Comparison of ENCODE assay signal across 7 cellular contexts in genomic region chr15:29103825-29104565, GRCh38.
DNase-seq lines count a peak whose midpoint lies in the region; ATAC-seq and TF ChIP-seq lines count a peak whose summit lies in the region.

No MANE protein-coding gene starts in this region.

- TF ChIP-seq POLR2A in NB4 (IDR thresholded peaks at IDR 0.05; ENCODE audit: extremely low read depth, insufficient read length) (no peak), suprapubic skin (IDR thresholded peaks at IDR 0.05) (no peak)

- H3K79me2 ChIP-seq in neural progenitor cell (ENCODE audit: low read depth) = no peaks in the 10 kb centered on the region

- no peak for TF ChIP-seq EP300 in suprapubic skin (IDR thresholded peaks at IDR 0.05)

- H3K27ac ChIP-seq in neural progenitor cell (no peak overlapping the region), suprapubic skin (no peak overlapping the region)

- DNase-seq in NB4 (ENCODE audit: low read depth) (peak; percentile 67), fibroblast of peridontal ligament (ENCODE audit: extremely low read depth) (peak; percentile 71), neural progenitor cell (ENCODE audit: low spot score) (peak; percentile 95), suprapubic skin (ENCODE audit: low spot score in 2 of 2) (no peak)
- DNase-seq in activated T-cell treated with anti-CD3 and anti-CD28 coated beads, Interleukin-2, amount 50 U/mL, for 72 hours = peak; percentile 62 to 66

- no peak overlapping the region for H3K27ac Mint-ChIP-seq in activated T-cell treated with anti-CD3 and anti-CD28 coated beads, Interleukin-2, amount 50 U/mL, for 72 hours
- H3K27ac Mint-ChIP-seq in neural progenitor cell = no peak overlapping the region

- H3K4me1 ChIP-seq in neural progenitor cell = peaks cover 16% of the 10 kb centered on the region
- H3K4me1 ChIP-seq in suprapubic skin = peaks cover 7% of the 10 kb centered on the region

- H3K27me3 Mint-ChIP-seq in activated T-cell treated with anti-CD3 and anti-CD28 coated beads, Interleukin-2, amount 50 U/mL, for 72 hours (ENCODE audit: low read depth) = no peaks in the 10 kb centered on the region
- peaks cover 6% of the 10 kb centered on the region for H3K27me3 Mint-ChIP-seq in neural progenitor cell (ENCODE audit: insufficient read depth, low read depth)

- H3K9me3 ChIP-seq in neural progenitor cell (ENCODE audit: low read depth) (no peaks in the 10 kb centered on the region), suprapubic skin (no peaks in the 10 kb centered on the region)

- no peak overlapping the region for H3K4me3 ChIP-seq in NB4 (ENCODE audit: low read depth, low read length)
- H3K4me3 ChIP-seq in neural progenitor cell = peak overlapping the region; percentile 27
- H3K4me3 ChIP-seq in suprapubic skin = peak overlapping the region; percentile 38

- H2AFZ ChIP-seq in neural progenitor cell (replicated peaks) = no peak overlapping the region

- no peaks in the 10 kb centered on the region for H3K4me1 Mint-ChIP-seq in activated T-cell treated with anti-CD3 and anti-CD28 coated beads, Interleukin-2, amount 50 U/mL, for 72 hours (ENCODE audit: low read depth)
- H3K4me1 Mint-ChIP-seq in neural progenitor cell = peaks cover 27% of the 10 kb centered on the region

- no peaks in the 10 kb centered on the region for H3K36me3 Mint-ChIP-seq in activated T-cell treated with anti-CD3 and anti-CD28 coated beads, Interleukin-2, amount 50 U/mL, for 72 hours (ENCODE audit: insufficient read depth in 2 of 2)
- H3K36me3 Mint-ChIP-seq in neural progenitor cell = peaks cover 34% of the 10 kb centered on the region

- no peaks in the 10 kb centered on the region for H3K36me3 ChIP-seq in neural progenitor cell
- no peaks in the 10 kb centered on the region for H3K36me3 ChIP-seq in suprapubic skin

- H3K9me3 Mint-ChIP-seq in activated T-cell treated with anti-CD3 and anti-CD28 coated beads, Interleukin-2, amount 50 U/mL, for 72 hours = no peaks in the 10 kb centered on the region
- no peaks in the 10 kb centered on the region for H3K9me3 Mint-ChIP-seq in neural progenitor cell

- TF ChIP-seq CTCF in NB4 (IDR thresholded peaks at IDR 0.05; ENCODE audit: low read depth, low read length) (peak; percentile 66), neural progenitor cell (IDR thresholded peaks at IDR 0.05) (peak; percentile 85), suprapubic skin (IDR thresholded peaks at IDR 0.05) (peak in 1 of 2 donors; percentile 85)

- H3K9ac ChIP-seq in neural progenitor cell = no peak overlapping the region

- H3F3A ChIP-seq in neural progenitor cell (ENCODE audit: low read depth) = peaks cover 25% of the 10 kb centered on the region

- ATAC-seq in GM19023 (IDR thresholded peaks at IDR 0.05; ENCODE audit: unreplicated experiment) = peak; percentile 59
- ATAC-seq in activated T-cell treated with anti-CD3 and anti-CD28 coated beads, Interleukin-2, amount 50 U/mL, for 72 hours (replicated peaks in 1 of 2) = peak; percentile 74 to 83
- no peak for ATAC-seq in HG03460 (IDR thresholded peaks at IDR 0.05; ENCODE audit: unreplicated experiment)

- 71% methylated on average over 21 of the region's 47 CpGs for WGBS in suprapubic skin

- H3K27me3 ChIP-seq in neural progenitor cell (no peaks in the 10 kb centered on the region), suprapubic skin (peaks cover 7% of the 10 kb centered on the region)

- peak overlapping the region; percentile 61 for H3K4me2 ChIP-seq in neural progenitor cell

- H4K20me1 ChIP-seq in neural progenitor cell (ENCODE audit: low read depth) = peaks cover 18% of the 10 kb centered on the region

- no peak overlapping the region for H3K4me3 Mint-ChIP-seq in activated T-cell treated with anti-CD3 and anti-CD28 coated beads, Interleukin-2, amount 50 U/mL, for 72 hours
- H3K4me3 Mint-ChIP-seq in neural progenitor cell = no peak overlapping the region

Comparison
In these comparisons a context has a peak if more than half of its experiments do, and no peak if none do; other contexts are left out.
1. DNase-seq: peak in NB4 (single experiment), activated T-cell treated with anti-CD3 and anti-CD28 coated beads, Interleukin-2, amount 50 U/mL, for 72 hours (2 of 2), fibroblast of peridontal ligament (single experiment) and neural progenitor cell (single experiment); none in suprapubic skin (0 of 2).